In genomic region chr2:227460833-227461232, GRCh38 we compare ENCODE assay signal across 20 cellular contexts. TPM values are rescaled to one million over a fixed set of nuclear protein-coding genes. Genes with fewer than 3 reads are reported as not detected.
DNase-seq lines count a peak whose midpoint lies in the region; ATAC-seq, FAIRE-seq and TF ChIP-seq lines count a peak whose summit lies in the region.
"Had no signal": no experiment of that assay in that cellular context is flagged by ENCODE, and none has a peak within 500 bp of the region (broad histone marks: within the 10 kb centered on the region; RNA-seq: fewer than 3 reads in every experiment).

No MANE protein-coding gene starts in this region.

- peaks cover 80% of the 10 kb centered on the region for H3K4me1 Mint-ChIP-seq in activated CD4-positive, alpha-beta memory T cell treated with anti-CD3 and anti-CD28 coated beads for 36 hours (ENCODE audit: low read depth)
- peaks cover 54% of the 10 kb centered on the region for H3K4me1 Mint-ChIP-seq in activated CD4-positive, alpha-beta memory T cell treated with anti-CD3 and anti-CD28 coated beads, Interleukin-2, amount 10 ng/mL, durations not matched to agents 7 days and 5 days
- H3K4me1 Mint-ChIP-seq in activated B cell treated with CpG ODN at 0.5 μM for 24 hours: peaks cover 73% of the 10 kb centered on the region
- peaks cover 51 to 60% (median 57%) of the 10 kb centered on the region in 3 donors for H3K4me1 Mint-ChIP-seq in naive B cell

- peaks cover 0 to 12% (median 11%) of the 10 kb centered on the region in 3 donors for H3K4me1 ChIP-seq in esophagus squamous epithelium
- H3K4me1 ChIP-seq: sigmoid colon had no signal

- no peak overlapping the region for H3K4me3 ChIP-seq in esophagus squamous epithelium
- H3K4me3 ChIP-seq: ascending aorta, GM23338, sigmoid colon had no signal

- no peaks in the 10 kb centered on the region for H3K36me3 ChIP-seq in esophagus squamous epithelium
- H3K36me3 ChIP-seq: ascending aorta, sigmoid colon had no signal

- no peaks in the 10 kb centered on the region for H3K27me3 Mint-ChIP-seq in activated CD4-positive, alpha-beta memory T cell treated with anti-CD3 and anti-CD28 coated beads for 36 hours
- no peaks in the 10 kb centered on the region for H3K27me3 Mint-ChIP-seq in activated CD4-positive, alpha-beta memory T cell treated with anti-CD3 and anti-CD28 coated beads, Interleukin-2, amount 10 ng/mL, durations not matched to agents 7 days and 5 days
- H3K27me3 Mint-ChIP-seq in activated B cell treated with CpG ODN at 0.5 μM for 24 hours (no peaks in the 10 kb centered on the region), naive B cell (no peaks in the 10 kb centered on the region)

- TF ChIP-seq CTCF in activated B cell treated with CpG ODN at 0.5 μM for 24 hours (IDR thresholded peaks at IDR 0.05): no peak
- TF ChIP-seq CTCF in esophagus squamous epithelium (IDR thresholded peaks at IDR 0.05): no peak

- DNase-seq in activated CD4-positive, alpha-beta memory T cell treated with anti-CD3 and anti-CD28 coated beads for 36 hours: peak; percentile 39
- DNase-seq in activated CD4-positive, alpha-beta memory T cell treated with anti-CD3 and anti-CD28 coated beads, Interleukin-2, amount 10 ng/mL, durations not matched to agents 7 days and 5 days: no peak
- DNase-seq in GM12892 (ENCODE audit: insufficient read length) (no peak), activated B cell treated with CpG ODN at 0.5 μM for 24 hours (no peak), naive B cell (no peak), esophagus squamous epithelium (lab: John Stamatoyannopoulos, UW) (no peak), midbrain (lab: John Stamatoyannopoulos, UW) (no peak), NCI-H1092 treated with DMSO at 0.1 percent for 48 hours (lab: John Stamatoyannopoulos, UW) (no peak)
- DNase-seq: DMS79 treated with DMSO at 0.1 percent for 48 hours, head of caudate nucleus, NCI-H1930, NCI-H446 treated with DMSO at 0.1 percent for 48 hours, Right ventricle myocardium superior, sigmoid colon had no signal

- no peak overlapping the region for H3K27ac ChIP-seq in esophagus squamous epithelium
- H3K27ac ChIP-seq: ascending aorta, sigmoid colon had no signal

- POLR2A ChIA-PET in activated CD4-positive, alpha-beta memory T cell treated with anti-CD3 and anti-CD28 coated beads for 36 hours (lab: Charles Lee): interaction anchor here (1.8 kb wide), 1 partner anchor 50 kb away, joined by 11 read pairs; no protein-coding TSS in a partner anchor
- POLR2A ChIA-PET in activated CD4-positive, alpha-beta memory T cell treated with anti-CD3 and anti-CD28 coated beads, Interleukin-2, amount 10 ng/mL, durations not matched to agents 7 days and 5 days (lab: Charles Lee): no interaction called here
- POLR2A ChIA-PET in activated B cell treated with CpG ODN at 0.5 μM for 24 hours (lab: Charles Lee): interaction anchor here (1.0 to 1.5 kb wide), 2 partner anchors 13 to 50 kb away, joined by 3 read pairs; no protein-coding TSS in a partner anchor

- peaks cover 2% of the 10 kb centered on the region for H3K36me3 Mint-ChIP-seq in activated CD4-positive, alpha-beta memory T cell treated with anti-CD3 and anti-CD28 coated beads for 36 hours
- H3K36me3 Mint-ChIP-seq in activated CD4-positive, alpha-beta memory T cell treated with anti-CD3 and anti-CD28 coated beads, Interleukin-2, amount 10 ng/mL, durations not matched to agents 7 days and 5 days (ENCODE audit: low read depth): no peaks in the 10 kb centered on the region
- H3K36me3 Mint-ChIP-seq in activated B cell treated with CpG ODN at 0.5 μM for 24 hours (ENCODE audit: low read depth) (no peaks in the 10 kb centered on the region), naive B cell (no peaks in the 10 kb centered on the region)
- H3K36me3 Mint-ChIP-seq: immature natural killer cell had no signal

- CTCF ChIA-PET in activated CD4-positive, alpha-beta memory T cell treated with anti-CD3 and anti-CD28 coated beads for 36 hours (lab: Charles Lee): interaction anchor here (0.7 kb wide), 1 partner anchor 12 kb away, joined by 4 read pairs; no protein-coding TSS in a partner anchor
- CTCF ChIA-PET in activated CD4-positive, alpha-beta memory T cell treated with anti-CD3 and anti-CD28 coated beads, Interleukin-2, amount 10 ng/mL, durations not matched to agents 7 days and 5 days (lab: Charles Lee): interaction anchor here (1.5 kb wide), 1 partner anchor 10 kb away, joined by 3 read pairs; no protein-coding TSS in a partner anchor
- CTCF ChIA-PET in activated B cell treated with CpG ODN at 0.5 μM for 24 hours (lab: Charles Lee): interaction anchor here (1.5 kb wide), 1 partner anchor 55 kb away, joined by 3 read pairs; no protein-coding TSS in a partner anchor

- no peaks in the 10 kb centered on the region for H3K9me3 ChIP-seq in esophagus squamous epithelium
- H3K9me3 ChIP-seq: ascending aorta, sigmoid colon had no signal

- intact Hi-C loops in activated CD4-positive, alpha-beta memory T cell treated with anti-CD3 and anti-CD28 coated beads for 36 hours (cut with micrococcal nuclease): loop anchor here (2.0 to 5.0 kb wide), 2 partner anchors 166 to 624 kb away; partner anchors contain the start of gene RHBDD1
- intact Hi-C loops in activated B cell treated with CpG ODN at 0.5 μM for 24 hours (cut with micrococcal nuclease): loop anchor here (1.0 to 5.0 kb wide), 5 partner anchors 50 to 554 kb away; partner anchors contain the start of genes COL4A3 and COL4A4
- intact Hi-C loops in esophagus squamous epithelium (cut with DNase I): loop anchor here (5.0 kb wide), 1 partner anchor 44 kb away; no protein-coding TSS in a partner anchor

- H3K4me3 Mint-ChIP-seq in activated CD4-positive, alpha-beta memory T cell treated with anti-CD3 and anti-CD28 coated beads for 36 hours: peak overlapping the region; percentile 51
- H3K4me3 Mint-ChIP-seq in activated CD4-positive, alpha-beta memory T cell treated with anti-CD3 and anti-CD28 coated beads, Interleukin-2, amount 10 ng/mL, durations not matched to agents 7 days and 5 days: no peak overlapping the region
- no peak overlapping the region for H3K4me3 Mint-ChIP-seq in activated B cell treated with CpG ODN at 0.5 μM for 24 hours
- H3K4me3 Mint-ChIP-seq in naive B cell: no peak overlapping the region
- H3K4me3 Mint-ChIP-seq: GM23338 had no signal

- FAIRE-seq in GM12892 (lab: Jason Lieb, UNC): peak; percentile 86
- FAIRE-seq: HepG2 had no signal

- H3K9me3 Mint-ChIP-seq in activated CD4-positive, alpha-beta memory T cell treated with anti-CD3 and anti-CD28 coated beads for 36 hours: no peaks in the 10 kb centered on the region
- H3K9me3 Mint-ChIP-seq in activated CD4-positive, alpha-beta memory T cell treated with anti-CD3 and anti-CD28 coated beads, Interleukin-2, amount 10 ng/mL, durations not matched to agents 7 days and 5 days: no peaks in the 10 kb centered on the region
- H3K9me3 Mint-ChIP-seq in activated B cell treated with CpG ODN at 0.5 μM for 24 hours (no peaks in the 10 kb centered on the region), naive B cell (no peaks in the 10 kb centered on the region)
- H3K9me3 Mint-ChIP-seq: effector memory CD8-positive, alpha-beta T cell; GM23338; immature natural killer cell; T-helper 1 cell treated with Interleukin-12 subunit alpha and Interleukin-12 subunit beta and Interleukin-4 antibody, amounts not matched to agents 30 μg/mL and 1 μg/mL, for 36 hours had no signal

- ATAC-seq in activated B cell treated with CpG ODN at 0.5 μM for 24 hours (ENCODE audit: low read depth) (no peak), naive B cell (ENCODE audit: low read depth in 2 of 2) (no peak)
- ATAC-seq: GM23338, HepG2 had no signal

- TF ChIP-seq POLR2A in GM12892 (IDR thresholded peaks at IDR 0.05; ENCODE audit: low read depth, low read length): no peak
- no peak for TF ChIP-seq POLR2A in esophagus squamous epithelium (IDR thresholded peaks at IDR 0.05)

- H3K27ac Mint-ChIP-seq in activated CD4-positive, alpha-beta memory T cell treated with anti-CD3 and anti-CD28 coated beads for 36 hours: peak overlapping the region; percentile 90
- H3K27ac Mint-ChIP-seq in activated CD4-positive, alpha-beta memory T cell treated with anti-CD3 and anti-CD28 coated beads, Interleukin-2, amount 10 ng/mL, durations not matched to agents 7 days and 5 days: no peak overlapping the region
- H3K27ac Mint-ChIP-seq in activated B cell treated with CpG ODN at 0.5 μM for 24 hours (peak overlapping the region; percentile 42), naive B cell (peak overlapping the region in 4 of 6 donors; percentile 3 to 76 (median 56))
- H3K27ac Mint-ChIP-seq: GM23338 had no signal

- WGBS in esophagus squamous epithelium, 2 donors: 80 to 89% methylated on average over 3 of the region's 3 CpGs

- no peaks in the 10 kb centered on the region for H3K27me3 ChIP-seq in esophagus squamous epithelium
- H3K27me3 ChIP-seq: ascending aorta, sigmoid colon had no signal

RNA-seq across cellular contexts. Expression of gene AGFG1, which starts 11.1 kb away (rescaled TPM):
- total RNA-seq in activated CD4-positive, alpha-beta memory T cell treated with anti-CD3 and anti-CD28 coated beads for 36 hours: 100 to 1,000 TPM; 119 to 127 TPM
- 10 to 100 TPM; 59.7 to 64.0 TPM for total RNA-seq in activated CD4-positive, alpha-beta memory T cell treated with anti-CD3 and anti-CD28 coated beads, Interleukin-2, amount 10 ng/mL, durations not matched to agents 7 days and 5 days
- 68.9 TPM for polyA plus RNA-seq in GM12892 (2012; ENCODE audit: missing spikeins)
- total RNA-seq in activated B cell treated with CpG ODN at 0.5 μM for 24 hours (108 and 125 TPM in 2 replicates), esophagus squamous epithelium (10 to 100 TPM; 31.3 to 78.4 (median 66.6) TPM)
- polyA plus RNA-seq in naive B cell (ENCODE audit: low read depth in 6 of 6): 10 to 100 TPM; 17.9 to 38.5 (median 26.6) TPM
